Comparison of ENCODE assay signal across 8 cellular contexts in the genomic region with DNA sequence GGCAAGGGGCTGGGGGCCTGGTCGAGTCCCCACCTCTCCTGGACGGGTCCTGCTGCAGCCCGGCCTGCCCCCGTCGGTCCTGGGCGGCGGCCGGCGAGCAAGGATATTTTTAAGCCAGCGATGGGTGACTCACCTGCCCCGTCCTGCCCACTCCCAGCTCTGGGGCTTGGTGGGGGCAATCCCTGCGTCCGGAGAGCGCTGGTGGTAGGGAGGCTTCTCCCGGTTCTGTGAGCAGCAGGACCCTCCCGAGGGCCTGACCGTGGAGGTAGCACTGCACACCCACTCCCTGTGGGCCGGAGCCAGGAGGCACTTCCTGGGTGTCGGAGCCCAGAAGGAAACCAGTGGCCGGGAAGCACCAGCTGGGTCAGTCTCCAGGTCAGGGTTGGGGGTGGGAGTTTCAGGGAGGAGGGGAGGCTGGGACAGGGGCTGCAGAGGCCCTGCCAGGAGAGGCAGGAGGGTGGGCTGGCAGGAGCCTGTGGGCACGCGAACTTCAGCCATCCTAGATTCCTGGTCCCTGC. TPM values are rescaled to one million over a fixed set of nuclear protein-coding genes. Genes with fewer than 3 reads are reported as not detected.
DNase-seq lines count a peak whose midpoint lies in the region; ATAC-seq and TF ChIP-seq lines count a peak whose summit lies in the region.

No MANE protein-coding gene starts in this region.

- no peaks in the 10 kb centered on the region for H3K27me3 ChIP-seq in AG04450 (ENCODE audit: control insufficient read depth, insufficient read depth, low read length)
- peaks cover 0 to 52% (median 0%) of the 10 kb centered on the region in 4 donors for H3K27me3 ChIP-seq in esophagus muscularis mucosa
- H3K27me3 ChIP-seq in neural progenitor cell, result peaks cover 22% of the 10 kb centered on the region

- ATAC-seq in HG02763 (IDR thresholded peaks at IDR 0.05; ENCODE audit: unreplicated experiment), result no peak

- TF ChIP-seq CTCF in AG04450 (IDR thresholded peaks at IDR 0.05; ENCODE audit: low read depth, low read length) (no peak), LNCaP clone FGC (IDR thresholded peaks at IDR 0.05; ENCODE audit: control insufficient read depth, extremely low read depth, insufficient read depth) (no peak), esophagus muscularis mucosa (IDR thresholded peaks at IDR 0.05) (no peak), neural progenitor cell (IDR thresholded peaks at IDR 0.05) (no peak)

- TF ChIP-seq EP300 in esophagus muscularis mucosa (IDR thresholded peaks at IDR 0.05), result no peak

- POLR2A ChIA-PET in AG04450 (lab: Yijun Ruan, JAX), result interaction anchor here (0.6 to 2.4 kb wide), 5 partner anchors 9 to 169 kb away, joined by 3 to 11 read pairs (median 4); partner anchors contain the start of genes DEAF1, LRRC56 and TMEM80

- no peaks in the 10 kb centered on the region for H3K9me3 Mint-ChIP-seq in neural progenitor cell

- no peaks in the 10 kb centered on the region for H3K36me3 Mint-ChIP-seq in neural progenitor cell

- H3K27ac ChIP-seq in AG04450 (ENCODE audit: low read depth, low read length) (no peak overlapping the region), esophagus muscularis mucosa (replicated peaks in 1 of 4) (peak overlapping the region; percentile 68 to 89 (median 78)), neural progenitor cell (no peak overlapping the region)

- intact Hi-C loops in esophagus muscularis mucosa (cut with DNase I), result no loop called here

- H3K9me3 ChIP-seq in AG04450 (ENCODE audit: control insufficient read depth, insufficient read depth, low read length) (no peaks in the 10 kb centered on the region; the same call in 1 of the 2 replicates), esophagus muscularis mucosa (no peaks in the 10 kb centered on the region), neural progenitor cell (ENCODE audit: low read depth) (no peaks in the 10 kb centered on the region)

- H2AFZ ChIP-seq in neural progenitor cell (replicated peaks), result peak overlapping the region; percentile 9

- no peak overlapping the region for H3K4me3 Mint-ChIP-seq in neural progenitor cell

- no peak overlapping the region for H3K9ac ChIP-seq in neural progenitor cell

- H3K4me2 ChIP-seq in neural progenitor cell, result peak overlapping the region; percentile 85

- DNase-seq in AG04450 (ENCODE audit: low read depth, low spot score) (no peak), LNCaP clone FGC (ENCODE audit: low read depth) (no peak), esophagus muscularis mucosa (ENCODE audit: extremely low spot score) (no peak), neural progenitor cell (ENCODE audit: low spot score) (no peak), KBM-7 (no peak), OCI-M1 (lab: John Stamatoyannopoulos, UW) (no peak)
- DNase-seq in activated CD4-positive, alpha-beta T cell treated with anti-CD3 and anti-CD28 coated beads for 4 hours, result no peak

- no peak overlapping the region for H3K27ac Mint-ChIP-seq in neural progenitor cell

- H3K79me2 ChIP-seq in neural progenitor cell (ENCODE audit: low read depth), result no peaks in the 10 kb centered on the region

- CTCF ChIA-PET in AG04450 (lab: Charles Lee), result no interaction called here

- H3K27me3 Mint-ChIP-seq in neural progenitor cell (ENCODE audit: insufficient read depth, low read depth), result peaks cover 15% of the 10 kb centered on the region

- no peak for TF ChIP-seq POLR2A in esophagus muscularis mucosa (IDR thresholded peaks at IDR 0.05; ENCODE audit: low read depth)

- H3K4me1 ChIP-seq in esophagus muscularis mucosa (peaks cover 24 to 70% (median 58%) of the 10 kb centered on the region in 4 donors), neural progenitor cell (peaks cover 15% of the 10 kb centered on the region)

- H3K36me3 ChIP-seq in esophagus muscularis mucosa (peaks cover 6 to 30% (median 21%) of the 10 kb centered on the region in 4 donors), neural progenitor cell (no peaks in the 10 kb centered on the region)

- in situ Hi-C loops in KBM-7 (cut with MboI; ENCODE audit: low pct_unique_long_range_greater_than_20kb, low sequenced_read_pairs), result no loop called here

- H3F3A ChIP-seq in neural progenitor cell (ENCODE audit: low read depth), result no peaks in the 10 kb centered on the region

- H4K20me1 ChIP-seq in neural progenitor cell (ENCODE audit: low read depth), result peaks cover 14% of the 10 kb centered on the region

- H3K4me3 ChIP-seq in AG04450 (ENCODE audit: low read depth, low read length), result peak overlapping the region; percentile 67
- peak overlapping the region; percentile 61 for H3K4me3 ChIP-seq in LNCaP clone FGC (ENCODE audit: low read depth, low read length)
- H3K4me3 ChIP-seq in esophagus muscularis mucosa, result peak overlapping the region; percentile 56 to 79 (median 62)
- H3K4me3 ChIP-seq in neural progenitor cell, result peak overlapping the region; percentile 48

- peaks cover 10% of the 10 kb centered on the region for H3K4me1 Mint-ChIP-seq in neural progenitor cell

- WGBS in esophagus muscularis mucosa, result 12% methylated on average over 10 of the region's 22 CpGs

RNA-seq across cellular contexts. Expression of gene EPS8L2, which starts 0.5 kb away (rescaled TPM):
- 11.0 and 17.0 TPM in 2 replicates for polyA plus RNA-seq in AG04450 (2011; rRNA removed)
- polyA minus RNA-seq in AG04450 (2011; rRNA and poly(A)+ RNA removed), result 12.7 and 13.4 TPM in 2 replicates
- 10 to 100 TPM in 3 of 4 donors, 1 to 10 TPM in 1; 5.6 to 31.6 (median 24.9) TPM for total RNA-seq in esophagus muscularis mucosa
- total RNA-seq in neural progenitor cell (ENCODE audit: low replicate concordance), result 3.3 and 11.0 TPM in 2 replicates

RNA-seq across cellular contexts. Expression of gene TMEM80, which starts 10.9 kb away (rescaled TPM):
- polyA plus RNA-seq in AG04450 (2011; rRNA removed), result 16.2 and 18.7 TPM in 2 replicates
- polyA minus RNA-seq in AG04450 (2011; rRNA and poly(A)+ RNA removed), result 7.8 and 7.9 TPM in 2 replicates
- total RNA-seq in esophagus muscularis mucosa, result 10 to 100 TPM; 27.4 to 55.2 (median 39.6) TPM
- total RNA-seq in neural progenitor cell (ENCODE audit: low replicate concordance), result 38.7 and 42.7 TPM in 2 replicates

RNA-seq across cellular contexts. Expression of gene DEAF1, which starts 11.5 kb away (rescaled TPM):
- 13.0 and 19.6 TPM in 2 replicates for polyA plus RNA-seq in AG04450 (2011; rRNA removed)
- 12.9 and 19.7 TPM in 2 replicates for polyA minus RNA-seq in AG04450 (2011; rRNA and poly(A)+ RNA removed)
- total RNA-seq in esophagus muscularis mucosa, result 10 to 100 TPM; 24.9 to 57.1 (median 39.4) TPM
- total RNA-seq in neural progenitor cell (ENCODE audit: low replicate concordance), result 38.4 and 66.4 TPM in 2 replicates

RNA-seq across cellular contexts. Expression of gene TALDO1, which starts 40.8 kb away (rescaled TPM):
- polyA plus RNA-seq in AG04450 (2011; rRNA removed), result 242 and 286 TPM in 2 replicates
- 98.9 and 103 TPM in 2 replicates for polyA minus RNA-seq in AG04450 (2011; rRNA and poly(A)+ RNA removed)
- total RNA-seq in esophagus muscularis mucosa (100 to 1,000 TPM; 168 to 231 (median 186) TPM), neural progenitor cell (ENCODE audit: low replicate concordance) (101 and 114 TPM in 2 replicates)

Comparison
In these comparisons a context has a peak if more than half of its experiments do, and no peak if none do; other contexts are left out.
1. H3K27ac ChIP-seq: peak in esophagus muscularis mucosa (4 of 4); none in AG04450 (single experiment) and neural progenitor cell (single experiment).
2. Peak in every context shown above with its lines, with median percentiles within 50 percentile points of each other: H3K4me3 ChIP-seq.